6 cellular contexts compared by ENCODE assay signal in the genomic region with DNA sequence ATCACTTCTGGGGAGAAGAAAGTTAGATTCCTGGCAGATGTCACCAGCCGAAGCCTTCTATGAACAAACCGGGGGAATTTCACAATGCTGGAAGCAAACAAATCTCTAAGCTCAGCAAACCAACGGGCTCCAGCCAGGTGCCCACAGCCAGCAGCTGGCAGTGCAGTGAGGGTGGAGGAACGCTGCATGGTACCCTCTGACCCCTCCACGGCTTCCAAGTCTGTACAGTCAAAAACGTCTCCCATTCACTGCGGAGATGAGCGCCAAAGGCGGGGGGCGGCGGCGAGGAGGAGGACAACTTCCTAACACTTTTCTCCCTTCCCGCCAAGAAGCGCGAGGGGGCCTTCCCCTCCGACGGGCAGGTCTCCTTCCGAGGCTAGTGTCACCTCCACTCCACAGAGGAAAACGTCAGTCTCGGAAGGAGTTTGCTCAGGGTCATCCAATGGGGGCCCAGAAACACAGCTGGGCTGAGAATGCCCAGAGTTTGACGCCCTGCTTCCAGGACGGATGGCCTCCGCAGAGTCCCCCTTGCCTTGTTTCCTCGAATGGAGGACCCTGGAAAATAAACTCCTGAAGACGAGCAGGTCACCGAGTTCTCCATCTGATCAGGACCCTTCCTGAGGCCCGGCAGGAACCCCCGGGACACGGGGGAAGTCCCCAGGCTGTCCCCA.
DNase-seq lines count a peak whose midpoint lies in the region; ATAC-seq lines count a peak whose summit lies in the region.

No MANE protein-coding gene starts in this region.

- no peaks in the 10 kb centered on the region for H3K27me3 Mint-ChIP-seq in memory B cell

- H3K4me1 Mint-ChIP-seq in memory B cell: peaks cover 36% of the 10 kb centered on the region

- H3K4me3 Mint-ChIP-seq in memory B cell: peak overlapping the region; percentile 71

- H3K27ac Mint-ChIP-seq in memory B cell: peak overlapping the region; percentile 26

- peak; percentile 78 for DNase-seq in activated CD8-positive, alpha-beta memory T cell treated with anti-CD3 and anti-CD28 coated beads for 24 hours
- DNase-seq in activated CD8-positive, alpha-beta memory T cell treated with anti-CD3 and anti-CD28 coated beads, Interleukin-2, amount 50 U/mL, for 4 hours: no peak
- DNase-seq in activated effector memory CD4-positive, alpha-beta T cell treated with Interleukin-2 at 50 U/mL for 16 hours: peak; percentile 5
- DNase-seq in memory B cell (ENCODE audit: low spot score in 2 of 2): no peak
- DNase-seq in activated CD4-positive, CD25-positive, alpha-beta regulatory T cell treated with anti-CD3 and anti-CD28 coated beads, Interleukin-2, amount 50 U/mL, for 72 hours: no peak
- no peak for DNase-seq in NCI-H2029 treated with DMSO at 0.1 percent for 48 hours (lab: John Stamatoyannopoulos, UW)

- no peak for ATAC-seq in memory B cell (ENCODE audit: low read depth)

- H3K9me3 Mint-ChIP-seq in memory B cell: no peaks in the 10 kb centered on the region

- H3K36me3 Mint-ChIP-seq in memory B cell: no peaks in the 10 kb centered on the region

Comparison
In these comparisons a context has a peak if more than half of its experiments do, and no peak if none do; other contexts are left out.
1. DNase-seq: peak in activated CD8-positive, alpha-beta memory T cell treated with anti-CD3 and anti-CD28 coated beads for 24 hours (single experiment) and activated effector memory CD4-positive, alpha-beta T cell treated with Interleukin-2 at 50 U/mL for 16 hours (single experiment); none in activated CD8-positive, alpha-beta memory T cell treated with anti-CD3 and anti-CD28 coated beads, Interleukin-2, amount 50 U/mL, for 4 hours (single experiment), memory B cell (0 of 2), activated CD4-positive, CD25-positive, alpha-beta regulatory T cell treated with anti-CD3 and anti-CD28 coated beads, Interleukin-2, amount 50 U/mL, for 72 hours (single experiment) and NCI-H2029 treated with DMSO at 0.1 percent for 48 hours (single experiment).